Comparison of ENCODE assay signal across 25 cellular contexts in the genomic region with DNA sequence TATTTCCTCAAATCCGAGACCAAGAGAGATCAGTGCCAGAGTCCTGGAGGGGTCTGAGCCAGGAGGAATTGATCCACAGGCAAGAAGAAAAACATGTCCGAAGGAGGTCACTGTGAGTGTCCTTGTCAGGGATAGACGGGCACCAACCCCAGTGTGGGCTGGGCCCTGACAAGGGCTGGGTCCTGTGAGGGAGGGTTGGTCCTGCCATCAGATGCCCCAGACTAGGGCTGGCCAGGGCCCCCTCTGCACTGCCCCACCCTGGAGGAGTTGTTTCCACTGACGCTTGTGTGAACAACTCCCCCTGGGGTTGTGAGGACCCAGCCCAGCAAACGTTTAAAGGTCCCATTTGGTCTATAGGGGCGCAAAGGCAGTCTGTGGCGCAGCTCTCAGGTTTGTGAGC.
"Had no signal": no experiment of that assay in that cellular context is flagged by ENCODE, and none has a peak within 500 bp of the region (broad histone marks: within the 10 kb centered on the region; RNA-seq: fewer than 3 reads in every experiment).

No MANE protein-coding gene starts in this region.

- H3K4me3 ChIP-seq: colonic mucosa, gastroesophageal sphincter, lung, stomach, tibial artery, upper lobe of right lung had no signal

- H3K9me3 ChIP-seq: colonic mucosa, gastroesophageal sphincter, neutrophil, tibial artery, upper lobe of right lung had no signal

- H3K36me3 ChIP-seq: colonic mucosa, gastroesophageal sphincter, neutrophil, stomach, tibial artery, upper lobe of right lung had no signal

- H3K27me3 ChIP-seq: colonic mucosa, neutrophil, upper lobe of right lung had no signal

- FAIRE-seq: bronchial epithelial cell, endometrium, small intestine had no signal

- H3K4me1 ChIP-seq: colonic mucosa, gastroesophageal sphincter, stomach, tibial artery, upper lobe of right lung had no signal

- H3K27ac ChIP-seq: colonic mucosa, gastroesophageal sphincter, neutrophil, stomach, tibial artery, upper lobe of right lung had no signal

- DNase-seq: activated CD4-positive, alpha-beta T cell treated with anti-CD3 and anti-CD28 coated beads for 4 hours; activated CD4-positive, alpha-beta T cell treated with anti-CD3 and anti-CD28 coated beads, Interleukin-2, amount 50 U/mL, for 48 hours; activated CD8-positive, alpha-beta memory T cell treated with anti-CD3 and anti-CD28 coated beads for 24 hours; activated effector memory CD4-positive, alpha-beta T cell treated with Interleukin-2 at 50 U/mL for 16 hours; activated naive CD4-positive, alpha-beta T cell treated with Interleukin-2 at 50 U/mL for 16 hours; cerebellar nuclear complex; colonic mucosa; effector CD8-positive, alpha-beta T cell; kidney glomerular epithelial cell; mesendoderm; small intestine; stimulated activated CD4-positive, alpha-beta T cell treated with anti-CD3 and anti-CD28 coated beads, Interleukin-15, amount 100 ng/mL, for 24 hours; stimulated activated CD4-positive, alpha-beta T cell treated with anti-CD3 and anti-CD28 coated beads, Interleukin-2, amount 100 ng/mL, for 24 hours; stimulated activated naive B cell treated with anti-CD40 and anti-IgM and Interleukin-4, amounts not matched to agents 10 μg/mL and 1 μg/mL and 100 μg/mL, for 72 hours; stomach; T-cell; tibial artery; upper lobe of right lung had no signal

- ATAC-seq: gastroesophageal sphincter; left lobe of liver; sciatic nerve; stimulated activated naive B cell treated with anti-CD40 and anti-IgM and Interleukin-4, amounts not matched to agents 10 μg/mL and 1 μg/mL and 100 μg/mL, for 72 hours; T-cell; upper lobe of right lung had no signal
